ENCODE assay signal across 1 cellular context in the genomic region with DNA sequence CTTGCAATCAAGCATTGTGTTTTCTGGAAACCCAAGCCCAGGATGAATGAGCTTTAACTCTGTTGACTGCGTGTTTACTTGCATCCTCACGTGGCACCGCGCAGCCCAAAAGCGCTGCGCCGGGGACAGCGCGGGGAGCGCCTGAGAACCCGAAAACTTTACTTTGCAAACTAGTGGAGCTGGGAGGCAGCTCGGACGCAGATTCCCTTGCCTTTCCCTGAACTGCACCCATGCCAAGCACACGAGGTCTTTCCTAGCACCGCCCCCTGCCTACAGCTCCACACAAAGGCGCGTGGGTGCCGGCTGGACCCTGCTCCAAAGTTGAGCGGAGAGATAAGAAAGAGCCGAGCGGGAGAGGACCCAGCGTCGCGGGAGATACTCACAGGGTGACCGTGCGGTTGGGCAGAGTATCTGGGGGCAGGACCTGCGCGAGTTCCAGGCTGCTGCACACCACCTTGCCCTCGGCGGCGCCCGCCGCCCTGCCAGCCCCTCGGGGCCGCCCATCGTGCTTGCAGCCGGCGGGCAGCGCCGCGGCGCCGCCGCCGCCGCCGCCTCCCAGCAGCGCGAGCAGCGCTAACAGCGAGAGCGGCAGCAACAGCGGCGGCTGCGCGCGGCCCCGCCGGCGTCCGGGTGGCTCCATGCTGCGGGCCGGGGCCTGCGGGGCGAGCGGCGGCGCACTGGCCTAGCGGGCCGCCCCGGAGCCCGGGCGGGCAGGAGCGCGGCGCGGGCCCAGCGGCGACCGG.
TF ChIP-seq lines count a peak whose summit lies in the region.

No MANE protein-coding gene starts in this region.

TF ChIP-seq in WTC11, 78 proteins besides CTCF, POLR2A, EP300 and RAD21 (continued from another document):
- TF ChIP-seq, protein P1, sequence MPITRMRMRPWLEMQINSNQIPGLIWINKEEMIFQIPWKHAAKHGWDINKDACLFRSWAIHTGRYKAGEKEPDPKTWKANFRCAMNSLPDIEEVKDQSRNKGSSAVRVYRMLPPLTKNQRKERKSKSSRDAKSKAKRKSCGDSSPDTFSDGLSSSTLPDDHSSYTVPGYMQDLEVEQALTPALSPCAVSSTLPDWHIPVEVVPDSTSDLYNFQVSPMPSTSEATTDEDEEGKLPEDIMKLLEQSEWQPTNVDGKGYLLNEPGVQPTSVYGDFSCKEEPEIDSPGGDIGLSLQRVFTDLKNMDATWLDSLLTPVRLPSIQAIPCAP (CRISPR knock-in tag; IDR thresholded peaks at IDR 0.05) = 0 out of 2 replicates have a peak, but pooled peaks have one; percentile 9
- TF ChIP-seq SMAD3 (CRISPR knock-in tag; IDR thresholded peaks at IDR 0.05; ENCODE audit: borderline replicate concordance) (no peak), ZNF121 (CRISPR knock-in tag; IDR thresholded peaks at IDR 0.05) (no peak), ZBTB21 (CRISPR knock-in tag; IDR thresholded peaks at IDR 0.05; ENCODE audit: borderline replicate concordance) (no peak), NFE2L1 (CRISPR knock-in tag; IDR thresholded peaks at IDR 0.05) (0 out of 2 replicates have a peak, but pooled peaks have one; percentile 39), TEAD1 (CRISPR knock-in tag; IDR thresholded peaks at IDR 0.05) (no peak), NR2C2 (CRISPR knock-in tag; IDR thresholded peaks at IDR 0.05) (no peak), TP53 (CRISPR knock-in tag; IDR thresholded peaks at IDR 0.05) (peak; percentile 39; the same call in 1 of the 2 replicates), SOX15 (CRISPR knock-in tag; IDR thresholded peaks at IDR 0.05) (no peak), FOXP1 (CRISPR knock-in tag; IDR thresholded peaks at IDR 0.05; ENCODE audit: borderline replicate concordance) (peak; percentile 60; the same call in 1 of the 2 replicates), ETV6 (CRISPR knock-in tag; IDR thresholded peaks at IDR 0.05) (no peak; the same call in 1 of the 2 replicates), SMAD4 (CRISPR knock-in tag; IDR thresholded peaks at IDR 0.05) (0 out of 2 replicates have a peak, but pooled peaks have one; percentile 15), CREB1 (CRISPR knock-in tag; IDR thresholded peaks at IDR 0.05) (no peak), MXD4 (CRISPR knock-in tag; IDR thresholded peaks at IDR 0.05; ENCODE audit: borderline replicate concordance) (no peak), TEAD4 (CRISPR knock-in tag; IDR thresholded peaks at IDR 0.05) (no peak), FOXJ3 (CRISPR knock-in tag; IDR thresholded peaks at IDR 0.05; ENCODE audit: borderline replicate concordance) (no peak), JUN (CRISPR knock-in tag; IDR thresholded peaks at IDR 0.05) (no peak), NFYB (CRISPR knock-in tag; conservative IDR thresholded peaks at IDR 0.05; ENCODE audit: low read depth) (no peak), KAT7 (CRISPR knock-in tag; IDR thresholded peaks at IDR 0.05; ENCODE audit: borderline replicate concordance) (no peak), JAZF1 (CRISPR knock-in tag; IDR thresholded peaks at IDR 0.05) (no peak), GABPB1 (CRISPR knock-in tag; IDR thresholded peaks at IDR 0.05) (peak; percentile 52; the same call in 1 of the 2 replicates), NR1H2 (CRISPR knock-in tag; IDR thresholded peaks at IDR 0.05) (0 out of 2 replicates have a peak, but pooled peaks have one; percentile 16), ZNF423 (CRISPR knock-in tag; IDR thresholded peaks at IDR 0.05) (no peak), NFATC4 (CRISPR knock-in tag; IDR thresholded peaks at IDR 0.05) (no peak), MYBL2 (CRISPR knock-in tag; IDR thresholded peaks at IDR 0.05) (no peak), PRRX2 (CRISPR knock-in tag; IDR thresholded peaks at IDR 0.05) (0 out of 2 replicates have a peak, but pooled peaks have one; percentile 29)
- TF ChIP-seq, protein P2, sequence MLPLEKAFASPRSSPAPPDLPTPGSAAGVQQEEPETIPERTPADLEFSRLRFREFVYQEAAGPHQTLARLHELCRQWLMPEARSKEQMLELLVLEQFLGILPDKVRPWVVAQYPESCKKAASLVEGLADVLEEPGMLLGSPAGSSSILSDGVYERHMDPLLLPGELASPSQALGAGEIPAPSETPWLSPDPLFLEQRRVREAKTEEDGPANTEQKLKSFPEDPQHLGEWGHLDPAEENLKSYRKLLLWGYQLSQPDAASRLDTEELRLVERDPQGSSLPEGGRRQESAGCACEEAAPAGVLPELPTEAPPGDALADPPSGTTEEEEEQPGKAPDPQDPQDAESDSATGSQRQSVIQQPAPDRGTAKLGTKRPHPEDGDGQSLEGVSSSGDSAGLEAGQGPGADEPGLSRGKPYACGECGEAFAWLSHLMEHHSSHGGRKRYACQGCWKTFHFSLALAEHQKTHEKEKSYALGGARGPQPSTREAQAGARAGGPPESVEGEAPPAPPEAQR (CRISPR knock-in tag; IDR thresholded peaks at IDR 0.05) = no peak
- TF ChIP-seq, protein P3, sequence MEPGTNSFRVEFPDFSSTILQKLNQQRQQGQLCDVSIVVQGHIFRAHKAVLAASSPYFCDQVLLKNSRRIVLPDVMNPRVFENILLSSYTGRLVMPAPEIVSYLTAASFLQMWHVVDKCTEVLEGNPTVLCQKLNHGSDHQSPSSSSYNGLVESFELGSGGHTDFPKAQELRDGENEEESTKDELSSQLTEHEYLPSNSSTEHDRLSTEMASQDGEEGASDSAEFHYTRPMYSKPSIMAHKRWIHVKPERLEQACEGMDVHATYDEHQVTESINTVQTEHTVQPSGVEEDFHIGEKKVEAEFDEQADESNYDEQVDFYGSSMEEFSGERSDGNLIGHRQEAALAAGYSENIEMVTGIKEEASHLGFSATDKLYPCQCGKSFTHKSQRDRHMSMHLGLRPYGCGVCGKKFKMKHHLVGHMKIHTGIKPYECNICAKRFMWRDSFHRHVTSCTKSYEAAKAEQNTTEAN (CRISPR knock-in tag; IDR thresholded peaks at IDR 0.05) = no peak
- TF ChIP-seq, protein P4, sequence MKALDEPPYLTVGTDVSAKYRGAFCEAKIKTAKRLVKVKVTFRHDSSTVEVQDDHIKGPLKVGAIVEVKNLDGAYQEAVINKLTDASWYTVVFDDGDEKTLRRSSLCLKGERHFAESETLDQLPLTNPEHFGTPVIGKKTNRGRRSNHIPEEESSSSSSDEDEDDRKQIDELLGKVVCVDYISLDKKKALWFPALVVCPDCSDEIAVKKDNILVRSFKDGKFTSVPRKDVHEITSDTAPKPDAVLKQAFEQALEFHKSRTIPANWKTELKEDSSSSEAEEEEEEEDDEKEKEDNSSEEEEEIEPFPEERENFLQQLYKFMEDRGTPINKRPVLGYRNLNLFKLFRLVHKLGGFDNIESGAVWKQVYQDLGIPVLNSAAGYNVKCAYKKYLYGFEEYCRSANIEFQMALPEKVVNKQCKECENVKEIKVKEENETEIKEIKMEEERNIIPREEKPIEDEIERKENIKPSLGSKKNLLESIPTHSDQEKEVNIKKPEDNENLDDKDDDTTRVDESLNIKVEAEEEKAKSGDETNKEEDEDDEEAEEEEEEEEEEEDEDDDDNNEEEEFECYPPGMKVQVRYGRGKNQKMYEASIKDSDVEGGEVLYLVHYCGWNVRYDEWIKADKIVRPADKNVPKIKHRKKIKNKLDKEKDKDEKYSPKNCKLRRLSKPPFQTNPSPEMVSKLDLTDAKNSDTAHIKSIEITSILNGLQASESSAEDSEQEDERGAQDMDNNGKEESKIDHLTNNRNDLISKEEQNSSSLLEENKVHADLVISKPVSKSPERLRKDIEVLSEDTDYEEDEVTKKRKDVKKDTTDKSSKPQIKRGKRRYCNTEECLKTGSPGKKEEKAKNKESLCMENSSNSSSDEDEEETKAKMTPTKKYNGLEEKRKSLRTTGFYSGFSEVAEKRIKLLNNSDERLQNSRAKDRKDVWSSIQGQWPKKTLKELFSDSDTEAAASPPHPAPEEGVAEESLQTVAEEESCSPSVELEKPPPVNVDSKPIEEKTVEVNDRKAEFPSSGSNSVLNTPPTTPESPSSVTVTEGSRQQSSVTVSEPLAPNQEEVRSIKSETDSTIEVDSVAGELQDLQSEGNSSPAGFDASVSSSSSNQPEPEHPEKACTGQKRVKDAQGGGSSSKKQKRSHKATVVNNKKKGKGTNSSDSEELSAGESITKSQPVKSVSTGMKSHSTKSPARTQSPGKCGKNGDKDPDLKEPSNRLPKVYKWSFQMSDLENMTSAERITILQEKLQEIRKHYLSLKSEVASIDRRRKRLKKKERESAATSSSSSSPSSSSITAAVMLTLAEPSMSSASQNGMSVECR (CRISPR knock-in tag; IDR thresholded peaks at IDR 0.05; ENCODE audit: borderline replicate concordance) = peak; percentile 29; the same call in 1 of the 2 replicates
- TF ChIP-seq, protein P5, sequence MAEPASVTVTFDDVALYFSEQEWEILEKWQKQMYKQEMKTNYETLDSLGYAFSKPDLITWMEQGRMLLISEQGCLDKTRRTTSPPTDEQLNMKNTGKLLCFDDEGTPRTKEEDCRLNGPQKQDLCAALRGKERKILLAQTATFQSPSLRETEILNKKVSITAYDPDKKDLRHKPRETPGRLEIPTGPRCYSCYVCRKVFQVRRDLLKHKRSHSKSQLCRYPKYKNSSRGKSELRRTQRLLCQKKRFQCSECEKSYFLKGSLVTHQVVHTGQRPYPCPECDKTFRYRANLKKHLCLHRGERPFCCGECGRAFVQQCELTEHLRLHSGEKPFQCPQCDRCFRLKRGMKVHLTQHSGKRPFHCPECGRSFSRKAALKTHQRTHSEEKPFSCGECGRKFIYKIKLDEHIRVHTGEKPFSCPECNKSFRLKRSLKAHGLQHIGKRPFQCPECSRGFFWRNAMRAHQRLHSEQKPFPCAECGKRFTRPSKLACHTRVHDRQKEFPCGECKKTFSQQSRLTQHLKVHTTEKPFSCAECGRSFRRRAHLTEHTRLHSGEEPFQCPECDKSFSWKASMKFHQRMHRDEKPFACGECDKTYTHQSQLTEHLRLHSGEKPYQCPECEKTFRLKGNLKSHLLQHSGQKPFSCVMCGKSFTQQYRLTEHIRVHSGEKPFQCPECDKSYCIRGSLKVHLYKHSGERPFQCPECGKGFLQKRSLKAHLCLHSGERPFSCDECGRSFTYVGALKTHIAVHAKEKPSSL (CRISPR knock-in tag; conservative IDR thresholded peaks at IDR 0.05) = no peak
- TF ChIP-seq, protein P6, sequence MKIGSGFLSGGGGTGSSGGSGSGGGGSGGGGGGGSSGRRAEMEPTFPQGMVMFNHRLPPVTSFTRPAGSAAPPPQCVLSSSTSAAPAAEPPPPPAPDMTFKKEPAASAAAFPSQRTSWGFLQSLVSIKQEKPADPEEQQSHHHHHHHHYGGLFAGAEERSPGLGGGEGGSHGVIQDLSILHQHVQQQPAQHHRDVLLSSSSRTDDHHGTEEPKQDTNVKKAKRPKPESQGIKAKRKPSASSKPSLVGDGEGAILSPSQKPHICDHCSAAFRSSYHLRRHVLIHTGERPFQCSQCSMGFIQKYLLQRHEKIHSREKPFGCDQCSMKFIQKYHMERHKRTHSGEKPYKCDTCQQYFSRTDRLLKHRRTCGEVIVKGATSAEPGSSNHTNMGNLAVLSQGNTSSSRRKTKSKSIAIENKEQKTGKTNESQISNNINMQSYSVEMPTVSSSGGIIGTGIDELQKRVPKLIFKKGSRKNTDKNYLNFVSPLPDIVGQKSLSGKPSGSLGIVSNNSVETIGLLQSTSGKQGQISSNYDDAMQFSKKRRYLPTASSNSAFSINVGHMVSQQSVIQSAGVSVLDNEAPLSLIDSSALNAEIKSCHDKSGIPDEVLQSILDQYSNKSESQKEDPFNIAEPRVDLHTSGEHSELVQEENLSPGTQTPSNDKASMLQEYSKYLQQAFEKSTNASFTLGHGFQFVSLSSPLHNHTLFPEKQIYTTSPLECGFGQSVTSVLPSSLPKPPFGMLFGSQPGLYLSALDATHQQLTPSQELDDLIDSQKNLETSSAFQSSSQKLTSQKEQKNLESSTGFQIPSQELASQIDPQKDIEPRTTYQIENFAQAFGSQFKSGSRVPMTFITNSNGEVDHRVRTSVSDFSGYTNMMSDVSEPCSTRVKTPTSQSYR (CRISPR knock-in tag; IDR thresholded peaks at IDR 0.05) = no peak; the same call in 1 of the 2 replicates
- TF ChIP-seq, protein P7, sequence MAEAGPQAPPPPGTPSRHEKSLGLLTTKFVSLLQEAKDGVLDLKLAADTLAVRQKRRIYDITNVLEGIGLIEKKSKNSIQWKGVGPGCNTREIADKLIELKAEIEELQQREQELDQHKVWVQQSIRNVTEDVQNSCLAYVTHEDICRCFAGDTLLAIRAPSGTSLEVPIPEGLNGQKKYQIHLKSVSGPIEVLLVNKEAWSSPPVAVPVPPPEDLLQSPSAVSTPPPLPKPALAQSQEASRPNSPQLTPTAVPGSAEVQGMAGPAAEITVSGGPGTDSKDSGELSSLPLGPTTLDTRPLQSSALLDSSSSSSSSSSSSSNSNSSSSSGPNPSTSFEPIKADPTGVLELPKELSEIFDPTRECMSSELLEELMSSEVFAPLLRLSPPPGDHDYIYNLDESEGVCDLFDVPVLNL (CRISPR knock-in tag; IDR thresholded peaks at IDR 0.05; ENCODE audit: borderline replicate concordance, low read depth) = no peak
- TF ChIP-seq, protein P8, sequence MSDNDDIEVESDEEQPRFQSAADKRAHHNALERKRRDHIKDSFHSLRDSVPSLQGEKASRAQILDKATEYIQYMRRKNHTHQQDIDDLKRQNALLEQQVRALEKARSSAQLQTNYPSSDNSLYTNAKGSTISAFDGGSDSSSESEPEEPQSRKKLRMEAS (CRISPR knock-in tag; IDR thresholded peaks at IDR 0.05) = peak; percentile 87
- TF ChIP-seq, protein P9, sequence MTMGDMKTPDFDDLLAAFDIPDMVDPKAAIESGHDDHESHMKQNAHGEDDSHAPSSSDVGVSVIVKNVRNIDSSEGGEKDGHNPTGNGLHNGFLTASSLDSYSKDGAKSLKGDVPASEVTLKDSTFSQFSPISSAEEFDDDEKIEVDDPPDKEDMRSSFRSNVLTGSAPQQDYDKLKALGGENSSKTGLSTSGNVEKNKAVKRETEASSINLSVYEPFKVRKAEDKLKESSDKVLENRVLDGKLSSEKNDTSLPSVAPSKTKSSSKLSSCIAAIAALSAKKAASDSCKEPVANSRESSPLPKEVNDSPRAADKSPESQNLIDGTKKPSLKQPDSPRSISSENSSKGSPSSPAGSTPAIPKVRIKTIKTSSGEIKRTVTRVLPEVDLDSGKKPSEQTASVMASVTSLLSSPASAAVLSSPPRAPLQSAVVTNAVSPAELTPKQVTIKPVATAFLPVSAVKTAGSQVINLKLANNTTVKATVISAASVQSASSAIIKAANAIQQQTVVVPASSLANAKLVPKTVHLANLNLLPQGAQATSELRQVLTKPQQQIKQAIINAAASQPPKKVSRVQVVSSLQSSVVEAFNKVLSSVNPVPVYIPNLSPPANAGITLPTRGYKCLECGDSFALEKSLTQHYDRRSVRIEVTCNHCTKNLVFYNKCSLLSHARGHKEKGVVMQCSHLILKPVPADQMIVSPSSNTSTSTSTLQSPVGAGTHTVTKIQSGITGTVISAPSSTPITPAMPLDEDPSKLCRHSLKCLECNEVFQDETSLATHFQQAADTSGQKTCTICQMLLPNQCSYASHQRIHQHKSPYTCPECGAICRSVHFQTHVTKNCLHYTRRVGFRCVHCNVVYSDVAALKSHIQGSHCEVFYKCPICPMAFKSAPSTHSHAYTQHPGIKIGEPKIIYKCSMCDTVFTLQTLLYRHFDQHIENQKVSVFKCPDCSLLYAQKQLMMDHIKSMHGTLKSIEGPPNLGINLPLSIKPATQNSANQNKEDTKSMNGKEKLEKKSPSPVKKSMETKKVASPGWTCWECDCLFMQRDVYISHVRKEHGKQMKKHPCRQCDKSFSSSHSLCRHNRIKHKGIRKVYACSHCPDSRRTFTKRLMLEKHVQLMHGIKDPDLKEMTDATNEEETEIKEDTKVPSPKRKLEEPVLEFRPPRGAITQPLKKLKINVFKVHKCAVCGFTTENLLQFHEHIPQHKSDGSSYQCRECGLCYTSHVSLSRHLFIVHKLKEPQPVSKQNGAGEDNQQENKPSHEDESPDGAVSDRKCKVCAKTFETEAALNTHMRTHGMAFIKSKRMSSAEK (CRISPR knock-in tag; IDR thresholded peaks at IDR 0.05; ENCODE audit: borderline replicate concordance) = no peak
